In the genomic region with DNA sequence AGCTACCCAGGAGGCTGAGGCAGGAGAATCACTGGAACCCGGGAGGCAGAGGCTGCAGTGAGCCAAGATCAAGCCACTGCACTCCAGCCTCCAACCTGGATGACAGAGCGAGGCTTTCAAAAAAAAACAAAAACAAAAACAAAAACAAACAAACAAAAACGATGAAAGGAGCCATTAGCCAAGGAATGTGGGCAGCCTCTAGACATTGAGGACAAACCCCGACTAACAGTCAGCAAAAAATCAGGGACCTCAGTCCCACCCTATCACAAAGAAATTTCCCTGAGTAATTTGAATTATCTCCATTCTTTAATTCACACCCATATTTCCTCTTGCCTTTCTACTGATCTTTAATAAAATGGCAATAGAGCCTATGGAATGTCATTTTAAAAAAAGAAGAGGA, we compare ENCODE assay signal across 12 cellular contexts.
DNase-seq lines count a peak whose midpoint lies in the region; ATAC-seq and TF ChIP-seq lines count a peak whose summit lies in the region.
"Had no signal": no experiment of that assay in that cellular context is flagged by ENCODE, and none has a peak within 500 bp of the region (broad histone marks: within the 10 kb centered on the region; RNA-seq: fewer than 3 reads in every experiment).

No MANE protein-coding gene starts in this region.

- no peak for TF ChIP-seq CTCF in esophagus muscularis mucosa (IDR thresholded peaks at IDR 0.05)
- no peak for TF ChIP-seq CTCF in foreskin fibroblast (IDR thresholded peaks at IDR 0.05; ENCODE audit: low read depth, low read length)

- DNase-seq in T-cell = no peak
- no peak for DNase-seq in esophagus muscularis mucosa (ENCODE audit: extremely low spot score)
- no peak for DNase-seq in stimulated activated effector memory CD8-positive, alpha-beta T cell treated with anti-CD3 and anti-CD28 coated beads, Interleukin-12 subunit alpha, Interleukin-12 subunit beta, amount 100 ng/mL, for 72 hours (ENCODE audit: low spot score in 2 of 2)
- DNase-seq in foreskin fibroblast = no peak
- DNase-seq in NCI-H2029 (lab: John Stamatoyannopoulos, UW) = no peak
- DNase-seq: activated CD8-positive, alpha-beta memory T cell treated with anti-CD3 and anti-CD28 coated beads, Interleukin-2, amount 50 U/mL, for 48 hours; NCI-H187; stimulated activated naive CD4-positive, alpha-beta T cell had no signal

- WGBS in esophagus muscularis mucosa = 89% methylated on average over 4 of the region's 4 CpGs

- H3K27ac ChIP-seq in HUES48 (ENCODE audit: low read depth, low read length) (peak overlapping the region; percentile 86), esophagus muscularis mucosa (replicated peaks in 1 of 4) (peak overlapping the region in 3 of 4 donors; percentile 9 to 59 (median 28))
- H3K27ac ChIP-seq: neutrophil had no signal

- H3K36me3 Mint-ChIP-seq in T-cell = peaks cover 30% of the 10 kb centered on the region
- peaks cover 34% of the 10 kb centered on the region for H3K36me3 Mint-ChIP-seq in stimulated activated effector memory CD8-positive, alpha-beta T cell treated with anti-CD3 and anti-CD28 coated beads, Interleukin-12 subunit alpha, Interleukin-12 subunit beta, amount 100 ng/mL, for 72 hours

- H3K9me3 Mint-ChIP-seq in T-cell = peaks cover under 1 to 5% (median 2%) of the 10 kb centered on the region in 3 donors
- H3K9me3 Mint-ChIP-seq in stimulated activated effector memory CD8-positive, alpha-beta T cell treated with anti-CD3 and anti-CD28 coated beads, Interleukin-12 subunit alpha, Interleukin-12 subunit beta, amount 100 ng/mL, for 72 hours = peaks cover under 1% of the 10 kb centered on the region

- no peaks in the 10 kb centered on the region for H3K36me3 ChIP-seq in HUES48 (ENCODE audit: control insufficient read depth, insufficient read depth, low read length)
- H3K36me3 ChIP-seq in esophagus muscularis mucosa = peaks cover 0 to 19% (median 12%) of the 10 kb centered on the region in 4 donors

- peak overlapping the region in 1 of 3 donors; percentile 32 for H3K4me3 Mint-ChIP-seq in T-cell
- H3K4me3 Mint-ChIP-seq in stimulated activated effector memory CD8-positive, alpha-beta T cell treated with anti-CD3 and anti-CD28 coated beads, Interleukin-12 subunit alpha, Interleukin-12 subunit beta, amount 100 ng/mL, for 72 hours = peak overlapping the region; percentile 64

- CTCF ChIA-PET in T-cell (lab: Charles Lee) = no interaction called here

- H3K27me3 Mint-ChIP-seq in T-cell = no peaks in the 10 kb centered on the region

- no peak for ATAC-seq in T-cell (replicated peaks in 1 of 4)
- peak; percentile 0 for ATAC-seq in stimulated activated effector memory CD8-positive, alpha-beta T cell treated with anti-CD3 and anti-CD28 coated beads, Interleukin-12 subunit alpha, Interleukin-12 subunit beta, amount 100 ng/mL, for 72 hours
- no peak for ATAC-seq in HG03135 (IDR thresholded peaks at IDR 0.05; ENCODE audit: unreplicated experiment)
- ATAC-seq in GM18517 (IDR thresholded peaks at IDR 0.05; ENCODE audit: unreplicated experiment) = no peak

- H3K27ac Mint-ChIP-seq in T-cell = peak overlapping the region; percentile 78 to 92
- peak overlapping the region; percentile 95 for H3K27ac Mint-ChIP-seq in stimulated activated effector memory CD8-positive, alpha-beta T cell treated with anti-CD3 and anti-CD28 coated beads, Interleukin-12 subunit alpha, Interleukin-12 subunit beta, amount 100 ng/mL, for 72 hours

- no peak overlapping the region for H3K4me3 ChIP-seq in HUES48 (ENCODE audit: low read depth, low read length)
- no peak overlapping the region for H3K4me3 ChIP-seq in esophagus muscularis mucosa
- H3K4me3 ChIP-seq in foreskin fibroblast (ENCODE audit: low read depth in 1 of 2, low read length in 2 of 2) = no peak overlapping the region

- H3K4me1 Mint-ChIP-seq in T-cell = peaks cover 0 to 32% (median 32%) of the 10 kb centered on the region in 3 donors
- peaks cover 52% of the 10 kb centered on the region for H3K4me1 Mint-ChIP-seq in stimulated activated effector memory CD8-positive, alpha-beta T cell treated with anti-CD3 and anti-CD28 coated beads, Interleukin-12 subunit alpha, Interleukin-12 subunit beta, amount 100 ng/mL, for 72 hours

- TF ChIP-seq EP300 in esophagus muscularis mucosa (IDR thresholded peaks at IDR 0.05) = no peak

- H3K9me3 ChIP-seq in HUES48 (ENCODE audit: control insufficient read depth, insufficient read depth, low read length) (no peaks in the 10 kb centered on the region), esophagus muscularis mucosa (peaks cover 0 to 5% (median 0%) of the 10 kb centered on the region in 4 donors)
- H3K9me3 ChIP-seq: neutrophil had no signal

- H3K4me1 ChIP-seq in HUES48 (ENCODE audit: control insufficient read depth, insufficient read depth, low read length) (peaks cover 13% of the 10 kb centered on the region; the same call in 1 of the 2 replicates), esophagus muscularis mucosa (peaks cover 0 to 19% (median 4%) of the 10 kb centered on the region in 4 donors)

- no peak overlapping the region for H3K9ac ChIP-seq in HUES48 (ENCODE audit: low read depth, low read length)

- POLR2A ChIA-PET in T-cell (lab: Charles Lee) = no interaction called here

- intact Hi-C loops in esophagus muscularis mucosa (cut with DNase I) = no loop called here

- no peak for TF ChIP-seq POLR2A in esophagus muscularis mucosa (IDR thresholded peaks at IDR 0.05; ENCODE audit: low read depth)

- no peaks in the 10 kb centered on the region for H3K27me3 ChIP-seq in HUES48 (ENCODE audit: control insufficient read depth, insufficient read depth, low read length)
- no peaks in the 10 kb centered on the region for H3K27me3 ChIP-seq in esophagus muscularis mucosa
- H3K27me3 ChIP-seq: neutrophil had no signal
